In the genomic region with DNA sequence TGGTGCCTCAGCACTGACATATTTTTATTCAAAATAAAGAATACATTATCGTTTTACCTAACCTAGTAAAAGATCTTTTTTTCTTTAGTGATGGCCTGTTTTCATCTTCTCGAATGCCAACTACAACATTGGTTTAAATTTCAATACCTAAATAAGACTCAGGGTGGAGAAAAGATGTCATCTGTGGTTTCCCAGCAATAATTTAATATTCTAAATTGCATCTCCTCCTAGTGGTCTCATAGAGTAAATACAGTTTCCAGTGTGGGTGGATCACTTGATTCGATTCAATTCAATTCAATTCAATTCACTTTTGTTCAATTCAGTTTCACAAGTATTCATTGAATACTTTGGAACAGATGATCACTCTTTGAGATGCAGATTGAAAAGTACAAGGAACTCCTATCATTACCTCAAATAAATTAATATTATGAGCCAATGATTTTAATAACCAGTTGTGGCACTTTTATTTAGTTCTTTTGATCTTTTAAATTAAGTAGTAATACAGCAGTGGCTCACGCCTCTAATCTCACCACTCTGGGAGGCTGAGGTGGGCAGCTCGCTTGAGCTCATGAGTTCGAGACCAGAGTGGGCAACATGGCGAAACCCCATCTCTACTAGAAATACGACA, we compare ENCODE assay signal across 8 cellular contexts.
DNase-seq lines count a peak whose midpoint lies in the region; ATAC-seq and TF ChIP-seq lines count a peak whose summit lies in the region.

No MANE protein-coding gene starts in this region.

- TF ChIP-seq EP300 in gastroesophageal sphincter (IDR thresholded peaks at IDR 0.05) = no peak

- 75 to 83% methylated on average over 8 of the region's 8 CpGs for WGBS in gastroesophageal sphincter (ENCODE audit: low coverage in 1 of 2), 2 donors

- H3K4me1 ChIP-seq in RWPE2 (ENCODE audit: insufficient read depth, poor library complexity, severe bottlenecking) = no peaks in the 10 kb centered on the region
- no peaks in the 10 kb centered on the region for H3K4me1 ChIP-seq in gastroesophageal sphincter

- no peaks in the 10 kb centered on the region for H3K36me3 Mint-ChIP-seq in stimulated activated memory B cell treated with anti-CD40 and anti-IgM and Interleukin-4, amounts not matched to agents 10 μg/mL and 1 μg/mL and 100 μg/mL, for 72 hours

- no peak overlapping the region for H3K27ac ChIP-seq in RWPE2 (ENCODE audit: poor library complexity, severe bottlenecking)
- no peak overlapping the region for H3K27ac ChIP-seq in gastroesophageal sphincter

- H3K27me3 ChIP-seq in RWPE2 (ENCODE audit: insufficient read depth, poor library complexity, severe bottlenecking) (no peaks in the 10 kb centered on the region), gastroesophageal sphincter (no peaks in the 10 kb centered on the region)

- H3K4me3 ChIP-seq in RWPE2 (ENCODE audit: severe bottlenecking) = no peak overlapping the region
- no peak overlapping the region for H3K4me3 ChIP-seq in gastroesophageal sphincter

- TF ChIP-seq CTCF in GM13977 (IDR thresholded peaks at IDR 0.05; ENCODE audit: extremely low read depth, insufficient read depth, missing control alignments) (peak; percentile 21), RWPE2 (IDR thresholded peaks at IDR 0.05; ENCODE audit: poor library complexity, severe bottlenecking) (peak; percentile 88), gastroesophageal sphincter (IDR thresholded peaks at IDR 0.05) (peak; percentile 58 to 68 (median 64))

- ATAC-seq in RWPE2 (ENCODE audit: low read depth) (peak; percentile 61; the same call in 2 of the 3 replicates), gastroesophageal sphincter (no peak), GM19351 (IDR thresholded peaks at IDR 0.05; ENCODE audit: unreplicated experiment) (no peak)
- ATAC-seq in stimulated activated memory B cell treated with anti-CD40 and anti-IgM and Interleukin-4, amounts not matched to agents 10 μg/mL and 1 μg/mL and 100 μg/mL, for 72 hours = no peak

- no peaks in the 10 kb centered on the region for H3K9me3 ChIP-seq in RWPE2 (ENCODE audit: severe bottlenecking)
- H3K9me3 ChIP-seq in gastroesophageal sphincter = peaks cover 0 to 14% (median 0%) of the 10 kb centered on the region in 3 donors

- in situ Hi-C loops in GM13977 (cut with MboI; ENCODE audit: low pct_unique_long_range_greater_than_20kb, low sequenced_read_pairs, unreplicated experiment) = no loop called here

- no peaks in the 10 kb centered on the region for H3K9me3 Mint-ChIP-seq in stimulated activated memory B cell treated with anti-CD40 and anti-IgM and Interleukin-4, amounts not matched to agents 10 μg/mL and 1 μg/mL and 100 μg/mL, for 72 hours

- no peaks in the 10 kb centered on the region for H3K27me3 Mint-ChIP-seq in stimulated activated memory B cell treated with anti-CD40 and anti-IgM and Interleukin-4, amounts not matched to agents 10 μg/mL and 1 μg/mL and 100 μg/mL, for 72 hours

- no peak overlapping the region for H3K27ac Mint-ChIP-seq in stimulated activated memory B cell treated with anti-CD40 and anti-IgM and Interleukin-4, amounts not matched to agents 10 μg/mL and 1 μg/mL and 100 μg/mL, for 72 hours

- H3K4me3 Mint-ChIP-seq in stimulated activated memory B cell treated with anti-CD40 and anti-IgM and Interleukin-4, amounts not matched to agents 10 μg/mL and 1 μg/mL and 100 μg/mL, for 72 hours = no peak overlapping the region

- TF ChIP-seq POLR2A in gastroesophageal sphincter (IDR thresholded peaks at IDR 0.05) = no peak

- DNase-seq in A172 (ENCODE audit: low spot score) (peak; percentile 44), GM13977 (ENCODE audit: low spot score) (peak; percentile 28), RWPE2 (ENCODE audit: low spot score) (no peak), NCI-H2107 treated with DMSO at 0.1 percent for 48 hours (lab: John Stamatoyannopoulos, UW; ENCODE audit: unreplicated experiment) (no peak), T-helper 9 cell (no peak)

- H3K4me1 Mint-ChIP-seq in stimulated activated memory B cell treated with anti-CD40 and anti-IgM and Interleukin-4, amounts not matched to agents 10 μg/mL and 1 μg/mL and 100 μg/mL, for 72 hours = no peaks in the 10 kb centered on the region

- H3K36me3 ChIP-seq in RWPE2 (ENCODE audit: low read depth) = no peaks in the 10 kb centered on the region
- H3K36me3 ChIP-seq in gastroesophageal sphincter = no peaks in the 10 kb centered on the region

Comparison
In these comparisons a context has a peak if more than half of its experiments do, and no peak if none do; other contexts are left out.
1. DNase-seq: peak in A172 (single experiment) and GM13977 (single experiment); none in RWPE2 (single experiment), NCI-H2107 treated with DMSO at 0.1 percent for 48 hours (single experiment) and T-helper 9 cell (single experiment).
2. CTCF ChIP-seq: peak in every context shown above with its lines; median percentile 88 in RWPE2; 64 in gastroesophageal sphincter; 21 in GM13977.